Comparison of ENCODE assay signal across 21 cellular contexts in the genomic region with DNA sequence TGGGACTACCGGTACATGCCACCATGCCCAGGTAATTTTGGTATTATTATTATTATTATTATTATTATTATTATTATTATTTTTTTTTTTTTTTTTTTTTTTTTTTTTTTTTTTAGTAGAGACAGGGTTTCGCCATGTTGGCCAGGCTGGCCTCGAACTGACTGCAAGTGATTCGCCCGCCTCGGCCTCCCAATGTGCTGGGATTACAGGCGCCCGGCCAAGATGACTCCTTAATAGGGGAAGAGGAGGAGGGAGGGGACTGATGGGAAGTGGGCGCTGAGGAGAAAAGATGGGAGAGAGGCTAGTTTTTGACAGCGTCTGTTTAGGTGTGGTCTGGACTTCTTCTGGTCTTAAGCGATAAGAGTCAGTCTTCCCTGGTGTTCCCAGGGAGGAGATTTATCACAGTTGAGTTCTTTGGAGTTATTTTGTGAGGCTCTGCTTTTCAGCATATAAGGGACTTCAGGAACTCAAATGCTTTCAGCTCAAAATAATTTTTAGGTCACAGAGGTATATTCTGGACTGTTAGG. TPM values are rescaled to one million over a fixed set of nuclear protein-coding genes. Genes with fewer than 3 reads are reported as not detected.
"Had no signal": no experiment of that assay in that cellular context is flagged by ENCODE, and none has a peak within 500 bp of the region (broad histone marks: within the 10 kb centered on the region; RNA-seq: fewer than 3 reads in every experiment).

No MANE protein-coding gene starts in this region.

- H3K27me3 ChIP-seq: adrenal gland, cardiac muscle cell, dorsolateral prefrontal cortex, left lung, tibial nerve, uterus had no signal

- H3K27ac ChIP-seq: adrenal gland, cardiac muscle cell, left lung, tibial nerve, uterus had no signal

- H3K27me3 Mint-ChIP-seq: activated CD4-positive, alpha-beta T cell treated with anti-CD3 and anti-CD28 coated beads, Interleukin-2, amount 10 ng/mL, durations not matched to agents 24 days and 14 days had no signal

- H3K9me3 Mint-ChIP-seq: activated CD4-positive, alpha-beta T cell treated with anti-CD3 and anti-CD28 coated beads, Interleukin-2, amount 10 ng/mL, durations not matched to agents 24 days and 14 days; activated T-helper 2 cell treated with anti-CD3 and anti-CD28 coated beads, Interferon-gamma antibody, Interleukin-2, Interleukin-4, amounts not matched to agents 10 μg/mL and 5 μg/mL and 100 μg/mL, durations not matched to agents 14 hours and 24 hours and 36 hours; natural killer cell had no signal

- H3K36me3 ChIP-seq: uterus had no signal

- H3K27ac Mint-ChIP-seq: activated CD4-positive, alpha-beta T cell treated with anti-CD3 and anti-CD28 coated beads, Interleukin-2, amount 10 ng/mL, durations not matched to agents 24 days and 14 days; endodermal cell; natural killer cell had no signal

- ATAC-seq: left lung, natural killer cell had no signal

- H3K4me3 Mint-ChIP-seq: activated CD4-positive, alpha-beta T cell treated with anti-CD3 and anti-CD28 coated beads, Interleukin-2, amount 10 ng/mL, durations not matched to agents 24 days and 14 days; endodermal cell; natural killer cell had no signal

- FAIRE-seq: keratinocyte had no signal

- H3K4me1 Mint-ChIP-seq: endodermal cell had no signal

- H3K4me3 ChIP-seq: adrenal gland, cardiac muscle cell, dorsolateral prefrontal cortex, left lung, tibial nerve, uterus had no signal

- H3K9me3 ChIP-seq: adrenal gland, left lung, tibial nerve, uterus had no signal

- DNase-seq: activated CD4-positive, alpha-beta T cell treated with anti-CD3 and anti-CD28 coated beads, Interleukin-2, amount 10 ng/mL, durations not matched to agents 24 days and 14 days; activated CD8-positive, alpha-beta memory T cell treated with anti-CD3 and anti-CD28 coated beads for 24 hours; activated naive CD4-positive, alpha-beta T cell treated with anti-CD3 and anti-CD28 coated beads, Interleukin-2, amount 50 U/mL, for 16 hours; dorsolateral prefrontal cortex; endodermal cell; hippocampal formation; left lung; mammary epithelial cell; natural killer cell; posterior cingulate gyrus; stimulated activated CD4-positive, alpha-beta T cell treated with anti-CD3 and anti-CD28 coated beads, Interleukin-2, amount 100 ng/mL, for 48 hours; stimulated activated naive CD4-positive, alpha-beta T cell treated with Interleukin-2 at 50 U/mL for 16 hours; substantia nigra; uterus had no signal

RNA-seq across cellular contexts. Expression of a gene that starts 34.4 kb away (rescaled TPM):
- total RNA-seq: activated CD4-positive, alpha-beta T cell treated with anti-CD3 and anti-CD28 coated beads, Interleukin-2, amount 10 ng/mL, durations not matched to agents 24 days and 14 days; activated T-helper 2 cell treated with anti-CD3 and anti-CD28 coated beads, Interferon-gamma antibody, Interleukin-2, Interleukin-4, amounts not matched to agents 10 μg/mL and 5 μg/mL and 100 μg/mL, durations not matched to agents 14 hours and 24 hours and 36 hours; epithelial cell of proximal tubule; left lung; mammary epithelial cell; skeletal muscle tissue; tibial nerve; uterus had no signal
- polyA plus RNA-seq: cardiac muscle cell, keratinocyte, mammary epithelial cell had no signal
